Comparison of ENCODE assay signal across 1 cellular context in genomic region chr15:43330780-43331086, GRCh38.
TF ChIP-seq lines count a peak whose summit lies in the region.

No MANE protein-coding gene starts in this region.

TF ChIP-seq in HepG2, 621 proteins besides CTCF, POLR2A, EP300 and RAD21 (continued from another document and continues in another):
- TF ChIP-seq ZNF710 (CRISPR knock-in tag; IDR thresholded peaks at IDR 0.05; ENCODE audit: borderline replicate concordance) (no peak), JUND (CRISPR knock-in tag; IDR thresholded peaks at IDR 0.05) (peak; percentile 6; the same call in 1 of the 2 replicates), ZNF512 (CRISPR knock-in tag; IDR thresholded peaks at IDR 0.05) (no peak), HIVEP1 (CRISPR knock-in tag; IDR thresholded peaks at IDR 0.05) (no peak), FOXP4 (CRISPR knock-in tag; IDR thresholded peaks at IDR 0.05) (no peak), ZSCAN5A (CRISPR knock-in tag; IDR thresholded peaks at IDR 0.05; ENCODE audit: borderline replicate concordance) (no peak), KDM5A (IDR thresholded peaks at IDR 0.05; ENCODE audit: borderline replicate concordance, low read length) (no peak), FOXK2 (IDR thresholded peaks at IDR 0.05) (no peak), ZKSCAN8 (CRISPR knock-in tag; IDR thresholded peaks at IDR 0.05; ENCODE audit: borderline replicate concordance) (no peak), ZBTB20 (CRISPR knock-in tag; IDR thresholded peaks at IDR 0.05; ENCODE audit: borderline replicate concordance, low read depth) (no peak), U2AF2 (IDR thresholded peaks at IDR 0.05; ENCODE audit: low read depth, low read length) (no peak), CERS6 (CRISPR knock-in tag; IDR thresholded peaks at IDR 0.05) (no peak), CENPX (CRISPR knock-in tag; IDR thresholded peaks at IDR 0.05) (no peak), EED (CRISPR knock-in tag; IDR thresholded peaks at IDR 0.05) (no peak), HMG20A (CRISPR knock-in tag; IDR thresholded peaks at IDR 0.05; ENCODE audit: borderline replicate concordance) (no peak), MAF1 (CRISPR knock-in tag; IDR thresholded peaks at IDR 0.05; ENCODE audit: borderline replicate concordance) (0 out of 2 replicates have a peak, but pooled peaks have one; percentile 15), ZNF629 (CRISPR knock-in tag; conservative IDR thresholded peaks at IDR 0.05) (no peak), ZNF550 (CRISPR knock-in tag; IDR thresholded peaks at IDR 0.05; ENCODE audit: borderline replicate concordance) (no peak), ZNF576 (CRISPR knock-in tag; IDR thresholded peaks at IDR 0.05) (no peak), POGK (CRISPR knock-in tag; conservative IDR thresholded peaks at IDR 0.05) (no peak), FOXO4 (CRISPR knock-in tag; conservative IDR thresholded peaks at IDR 0.05) (no peak), NR2F1 (CRISPR knock-in tag; IDR thresholded peaks at IDR 0.05) (peak in 1 of 2 experiments; percentile 7; a peak in 3 of 4 replicates), NR2C2 (CRISPR knock-in tag; IDR thresholded peaks at IDR 0.05; ENCODE audit: borderline replicate concordance) (peak; percentile 48; the same call in 1 of the 2 replicates), ZNF724P (CRISPR knock-in tag; IDR thresholded peaks at IDR 0.05; ENCODE audit: borderline replicate concordance) (no peak), CAMTA2 (CRISPR knock-in tag; IDR thresholded peaks at IDR 0.05; ENCODE audit: borderline replicate concordance) (no peak), ZNF101 (CRISPR knock-in tag; IDR thresholded peaks at IDR 0.05; ENCODE audit: borderline replicate concordance, low read depth) (0 out of 2 replicates have a peak, but pooled peaks have one; percentile 34), ZNF749 (CRISPR knock-in tag; IDR thresholded peaks at IDR 0.05; ENCODE audit: borderline replicate concordance) (no peak), ZNF503 (CRISPR knock-in tag; IDR thresholded peaks at IDR 0.05) (no peak), ZMAT3 (CRISPR knock-in tag; conservative IDR thresholded peaks at IDR 0.05) (no peak), XBP1 (CRISPR knock-in tag; IDR thresholded peaks at IDR 0.05) (no peak), ZNF567 (CRISPR knock-in tag; IDR thresholded peaks at IDR 0.05; ENCODE audit: borderline replicate concordance) (no peak), RFXANK (CRISPR knock-in tag; IDR thresholded peaks at IDR 0.05) (no peak), ZNF432 (CRISPR knock-in tag; IDR thresholded peaks at IDR 0.05; ENCODE audit: borderline replicate concordance) (no peak), SP1 (IDR thresholded peaks at IDR 0.05) (no peak), SP1 (CRISPR knock-in tag; IDR thresholded peaks at IDR 0.05) (no peak), ZBTB34 (CRISPR knock-in tag; IDR thresholded peaks at IDR 0.05) (no peak), SP5 (CRISPR knock-in tag; IDR thresholded peaks at IDR 0.05; ENCODE audit: borderline replicate concordance, low read depth) (no peak), SMARCE1 (IDR thresholded peaks at IDR 0.05; ENCODE audit: borderline replicate concordance) (no peak), GATAD1 (CRISPR knock-in tag; IDR thresholded peaks at IDR 0.05) (no peak), ZNF33B (CRISPR knock-in tag; IDR thresholded peaks at IDR 0.05) (no peak), SRSF4 (IDR thresholded peaks at IDR 0.05; ENCODE audit: low read depth, low read length, poor library complexity, severe bottlenecking) (no peak), MBD4 (IDR thresholded peaks at IDR 0.05; ENCODE audit: borderline replicate concordance, low read length) (no peak), ARID3A (IDR thresholded peaks at IDR 0.05; ENCODE audit: low read depth, low read length) (no peak), RARA (CRISPR knock-in tag; IDR thresholded peaks at IDR 0.05) (no peak), ZBTB8A (CRISPR knock-in tag; IDR thresholded peaks at IDR 0.05; ENCODE audit: borderline replicate concordance, low read depth) (no peak), SOX13 (IDR thresholded peaks at IDR 0.05) (no peak), SOX13 (CRISPR knock-in tag; conservative IDR thresholded peaks at IDR 0.05 in 1 of 2, IDR thresholded peaks at IDR 0.05 in 1 of 2) (no peak), TCF7 (IDR thresholded peaks at IDR 0.05; ENCODE audit: low read depth) (no peak), GATAD2A (CRISPR knock-in tag; IDR thresholded peaks at IDR 0.05) (no peak), ZBTB14 (CRISPR knock-in tag; IDR thresholded peaks at IDR 0.05) (no peak)
